Comparison of ENCODE assay signal across 10 cellular contexts in genomic region chr11:64870893-64871849, GRCh38. TPM values are rescaled to one million over a fixed set of nuclear protein-coding genes. Genes with fewer than 3 reads are reported as not detected.
DNase-seq lines count a peak whose midpoint lies in the region; ATAC-seq and TF ChIP-seq lines count a peak whose summit lies in the region.
"Had no signal": no experiment of that assay in that cellular context is flagged by ENCODE, and none has a peak within 500 bp of the region (broad histone marks: within the 10 kb centered on the region; RNA-seq: fewer than 3 reads in every experiment).

No MANE protein-coding gene starts in this region.

- H3K27ac Mint-ChIP-seq in activated T-cell treated with anti-CD3 and anti-CD28 coated beads, Interleukin-2, amount 50 U/mL, for 72 hours = peak overlapping the region; percentile 89

- H3K4me1 ChIP-seq in mucosa of rectum (ENCODE audit: control insufficient read depth in 2 of 2, insufficient read depth in 2 of 2, low read length in 2 of 2) (peaks cover 70 to 72% of the 10 kb centered on the region in 2 donors), upper lobe of right lung (peaks cover 77% of the 10 kb centered on the region)

- peaks cover 25 to 44% of the 10 kb centered on the region in 2 donors for H3K36me3 Mint-ChIP-seq in activated T-cell treated with anti-CD3 and anti-CD28 coated beads, Interleukin-2, amount 50 U/mL, for 72 hours (ENCODE audit: insufficient read depth in 2 of 2)

- DNase-seq in activated T-cell treated with anti-CD3 and anti-CD28 coated beads, Interleukin-2, amount 50 U/mL, for 72 hours = no peak
- DNase-seq in activated T-cell treated with anti-CD3 and anti-CD28 coated beads, Interleukin-2, amount 50 U/mL, for 48 hours = no peak
- DNase-seq in caudate nucleus (lab: John Stamatoyannopoulos, UW) = peak in 1 of 61 donors; percentile 28
- DNase-seq in upper lobe of right lung = no peak
- no peak for DNase-seq in iPS-NIHi7 (ENCODE audit: extremely low spot score)
- DNase-seq in GM19240 (ENCODE audit: insufficient read length, low spot score) = no peak
- DNase-seq: MM.1S had no signal

- H3K27me3 ChIP-seq in mucosa of rectum (ENCODE audit: control insufficient read depth in 2 of 2, insufficient read depth in 2 of 2, low read length in 2 of 2) (no peaks in the 10 kb centered on the region), upper lobe of right lung (no peaks in the 10 kb centered on the region)

- TF ChIP-seq CTCF in upper lobe of right lung (IDR thresholded peaks at IDR 0.05) = no peak

- H3K27me3 Mint-ChIP-seq in activated T-cell treated with anti-CD3 and anti-CD28 coated beads, Interleukin-2, amount 50 U/mL, for 72 hours (ENCODE audit: low read depth) = no peaks in the 10 kb centered on the region

- peaks cover 30 to 34% of the 10 kb centered on the region in 2 donors for H3K36me3 ChIP-seq in mucosa of rectum (ENCODE audit: control insufficient read depth in 2 of 2, insufficient read depth in 2 of 2, low read length in 2 of 2)
- peaks cover 43% of the 10 kb centered on the region for H3K36me3 ChIP-seq in upper lobe of right lung

- no peaks in the 10 kb centered on the region for H3K9me3 ChIP-seq in mucosa of rectum (ENCODE audit: control insufficient read depth in 2 of 2, low read length in 2 of 2)
- H3K9me3 ChIP-seq in upper lobe of right lung = no peaks in the 10 kb centered on the region

- peak overlapping the region; percentile 20 to 54 for H3K4me3 ChIP-seq in mucosa of rectum (ENCODE audit: low read length in 2 of 2)
- H3K4me3 ChIP-seq in upper lobe of right lung = peak overlapping the region; percentile 10

- H3K27ac ChIP-seq in caudate nucleus (ENCODE audit: low read depth, low read length) (peak overlapping the region; percentile 77), mucosa of rectum (ENCODE audit: low read depth in 2 of 2, low read length in 2 of 2) (peak overlapping the region; percentile 55 to 78), upper lobe of right lung (peak overlapping the region; percentile 78)
- H3K27ac ChIP-seq: VCaP had no signal

- no peak for ATAC-seq in activated T-cell treated with anti-CD3 and anti-CD28 coated beads, Interleukin-2, amount 50 U/mL, for 72 hours (replicated peaks in 1 of 2)
- no peak for ATAC-seq in upper lobe of right lung
- no peak for ATAC-seq in HG02759 (IDR thresholded peaks at IDR 0.05; ENCODE audit: unreplicated experiment)

- intact Hi-C loops in upper lobe of right lung (cut with DNase I) = no loop called here

- H3K4me1 Mint-ChIP-seq in activated T-cell treated with anti-CD3 and anti-CD28 coated beads, Interleukin-2, amount 50 U/mL, for 72 hours (ENCODE audit: low read depth) = peaks cover 95% of the 10 kb centered on the region

- H3K9me3 Mint-ChIP-seq in activated T-cell treated with anti-CD3 and anti-CD28 coated beads, Interleukin-2, amount 50 U/mL, for 72 hours = no peaks in the 10 kb centered on the region

- peak overlapping the region; percentile 18 to 60 for H3K9ac ChIP-seq in mucosa of rectum (ENCODE audit: low read depth in 1 of 2, low read length in 2 of 2)

- H3K4me3 Mint-ChIP-seq in activated T-cell treated with anti-CD3 and anti-CD28 coated beads, Interleukin-2, amount 50 U/mL, for 72 hours = peak overlapping the region; percentile 86 to 94

RNA-seq across cellular contexts. Expression of gene EHD1, which starts 7.2 kb away (rescaled TPM):
- total RNA-seq in activated T-cell treated with anti-CD3 and anti-CD28 coated beads, Interleukin-2, amount 50 U/mL, for 72 hours = 100 to 1,000 TPM; 136 to 159 TPM
- 94.6 TPM for total RNA-seq in upper lobe of right lung

RNA-seq across cellular contexts. Expression of gene CDC42BPG, which starts 26.7 kb away (rescaled TPM):
- total RNA-seq in activated T-cell treated with anti-CD3 and anti-CD28 coated beads, Interleukin-2, amount 50 U/mL, for 72 hours = 1 to 10 TPM; 1.1 to 1.5 TPM
- 20.9 TPM for total RNA-seq in upper lobe of right lung

RNA-seq across cellular contexts. Expression of gene ATG2A, which starts 45.8 kb away (rescaled TPM):
- total RNA-seq in activated T-cell treated with anti-CD3 and anti-CD28 coated beads, Interleukin-2, amount 50 U/mL, for 72 hours = 10 to 100 TPM; 20.9 to 27.0 TPM
- total RNA-seq in upper lobe of right lung = 23.2 TPM

RNA-seq across cellular contexts. Expression of gene PPP2R5B, which starts 53.3 kb away (rescaled TPM):
- 10 to 100 TPM; 15.0 to 24.0 TPM for total RNA-seq in activated T-cell treated with anti-CD3 and anti-CD28 coated beads, Interleukin-2, amount 50 U/mL, for 72 hours
- 29.4 TPM for total RNA-seq in upper lobe of right lung
